8 cellular contexts compared by ENCODE assay signal in the genomic region with DNA sequence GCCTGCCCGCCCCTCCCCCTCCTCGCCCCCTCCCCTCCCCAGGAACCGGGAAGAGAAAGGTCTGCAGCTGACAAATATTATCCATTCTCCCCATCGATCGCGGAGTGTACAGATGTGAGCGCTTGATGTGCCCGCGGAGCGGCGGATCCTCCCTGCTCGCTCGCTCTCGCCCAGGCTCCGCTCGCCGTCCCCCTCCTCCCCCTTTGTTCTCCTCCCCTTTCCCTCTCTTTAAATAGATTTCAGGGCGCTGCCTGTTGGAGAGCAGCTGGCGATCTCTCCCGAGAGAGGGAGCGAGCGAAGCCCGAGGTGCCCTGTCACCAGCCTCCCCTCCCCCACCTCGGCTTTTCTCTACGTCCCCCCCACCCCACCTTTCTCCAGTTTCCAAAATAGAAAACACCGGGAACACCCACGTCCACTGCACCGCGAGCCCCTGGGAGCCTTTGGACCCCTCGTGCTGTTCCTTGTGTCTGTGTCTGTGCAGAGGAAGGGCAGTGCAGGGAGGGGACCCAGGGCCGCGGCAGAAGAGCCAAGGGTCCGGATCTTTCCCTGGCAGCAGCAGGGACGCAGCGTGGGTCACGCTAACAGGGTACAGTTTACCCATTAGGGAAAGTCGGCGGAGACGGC. TPM values are rescaled to one million over a fixed set of nuclear protein-coding genes. Genes with fewer than 3 reads are reported as not detected.
DNase-seq lines count a peak whose midpoint lies in the region; ATAC-seq, FAIRE-seq and TF ChIP-seq lines count a peak whose summit lies in the region.

No MANE protein-coding gene starts in this region.

- no peaks in the 10 kb centered on the region for H3K36me3 ChIP-seq in bronchial epithelial cell (ENCODE audit: control insufficient read depth, insufficient read depth, low read length)
- no peaks in the 10 kb centered on the region for H3K36me3 ChIP-seq in HepG2 (replicated peaks in 1 of 2; ENCODE audit: control insufficient read depth in 1 of 2, insufficient read depth in 2 of 2, low read length in 2 of 2)
- H3K36me3 ChIP-seq in tibial nerve: no peaks in the 10 kb centered on the region

- peak; percentile 22 for DNase-seq in stimulated activated CD4-positive, alpha-beta T cell treated with anti-CD3 and anti-CD28 coated beads, Interleukin-15, amount 100 ng/mL, for 24 hours
- DNase-seq in stimulated activated CD4-positive, alpha-beta T cell treated with anti-CD3 and anti-CD28 coated beads, Interleukin-4, amount 100 ng/mL, for 1 hour: no peak
- DNase-seq in NCI-H774 (lab: John Stamatoyannopoulos, UW) (peak; percentile 59), bronchial epithelial cell (ENCODE audit: low read depth) (no peak), HepG2 (ENCODE audit: low spot score) (peak; percentile 82), tibial nerve (ENCODE audit: low spot score in 2 of 2) (no peak), medulla oblongata (ENCODE audit: extremely low spot score) (no peak)

- H3K27me3 ChIP-seq in bronchial epithelial cell (ENCODE audit: control insufficient read depth, insufficient read depth, low read length) (no peaks in the 10 kb centered on the region), HepG2 (ENCODE audit: control insufficient read depth in 1 of 2, insufficient read depth in 2 of 2, low read length in 2 of 2) (no peaks in the 10 kb centered on the region), tibial nerve (peaks cover 0 to 59% of the 10 kb centered on the region in 2 donors)

- H3K4me2 ChIP-seq in HepG2 (ENCODE audit: low read depth, low read length): peak overlapping the region; percentile 79

- peak overlapping the region; percentile 56; the same call in 1 of the 2 replicates for H3K9ac ChIP-seq in HepG2 (ENCODE audit: insufficient read depth, low read depth, low read length)

- TF ChIP-seq CTCF in bronchial epithelial cell (IDR thresholded peaks at IDR 0.05; ENCODE audit: insufficient read depth, low read length, severe bottlenecking) (no peak), HepG2 (CRISPR knock-in tag; IDR thresholded peaks at IDR 0.05) (no peak), tibial nerve (IDR thresholded peaks at IDR 0.05) (peak in 1 of 5 experiments; percentile 4)

- TF ChIP-seq POLR2A in HepG2 (IDR thresholded peaks at IDR 0.05; ENCODE audit: insufficient read depth in 1 of 2, low read depth in 2 of 2, low read length in 2 of 2) (peak in 1 of 2 experiments; percentile 54; a peak in 2 of 4 replicates), tibial nerve (IDR thresholded peaks at IDR 0.05) (no peak)

- peak; percentile 59 for ATAC-seq in HepG2
- no peak for ATAC-seq in GM21526 (IDR thresholded peaks at IDR 0.05; ENCODE audit: low FRiP score, unreplicated experiment)

- TF ChIP-seq EP300 in HepG2 (IDR thresholded peaks at IDR 0.05; ENCODE audit: low read depth in 2 of 2, low read length in 2 of 2) (peak in 1 of 2 experiments; percentile 29; a peak in 1 of 4 replicates), HepG2 (CRISPR knock-in tag; IDR thresholded peaks at IDR 0.05; ENCODE audit: borderline replicate concordance) (no peak), tibial nerve (IDR thresholded peaks at IDR 0.05) (no peak)

- FAIRE-seq in bronchial epithelial cell (lab: Jason Lieb, UNC): no peak
- peak; percentile 81 for FAIRE-seq in HepG2 (lab: Jason Lieb, UNC)

- no TSS peak for BruUV-seq in HepG2 (replicated peaks; lab: Mats Ljungman, UMichigan)

- H3K27ac ChIP-seq in HepG2 (ENCODE audit: extremely low read length, insufficient read depth, low read length) (peak overlapping the region; percentile 95), tibial nerve (peak overlapping the region in 3 of 4 donors; percentile 65 to 77 (median 70))

- H3K9me3 ChIP-seq in HepG2 (ENCODE audit: low read length): no peaks in the 10 kb centered on the region
- H3K9me3 ChIP-seq in tibial nerve: no peaks in the 10 kb centered on the region

- peaks cover 2% of the 10 kb centered on the region for H3K79me2 ChIP-seq in HepG2 (ENCODE audit: insufficient read depth, low read length)

- no peak overlapping the region for H2AFZ ChIP-seq in HepG2 (ENCODE audit: low read length)

- CTCF ChIA-PET in HepG2 (lab: Yijun Ruan, JAX; ENCODE audit: low intra/inter-chr PET ratio, low total read pairs): no interaction called here

- H3K4me1 ChIP-seq in HepG2 (ENCODE audit: insufficient read depth, low read length) (peaks cover 40% of the 10 kb centered on the region), tibial nerve (peaks cover 0 to 35% (median 0%) of the 10 kb centered on the region in 4 donors)

- H3K4me3 ChIP-seq in bronchial epithelial cell (ENCODE audit: low read depth, low read length): peak overlapping the region; percentile 18
- peak overlapping the region; percentile 52 to 70 (median 58); a peak in 5 of 6 replicates for H3K4me3 ChIP-seq in HepG2 (replicated peaks in 1 of 3; ENCODE audit: insufficient read depth in 1 of 3, low read depth in 2 of 3, low read length in 3 of 3)
- H3K4me3 ChIP-seq in tibial nerve: peak overlapping the region; percentile 28 to 55 (median 54)

- POLR2A ChIA-PET in HepG2 (lab: Yijun Ruan, JAX): interaction anchor here (1.0 to 6.6 kb wide), 14 partner anchors 8 to 141 kb away, joined by 3 to 54 read pairs (median 22); partner anchors contain the start of gene BCOR

- in situ Hi-C loops in HepG2 (cut with HindIII; ENCODE audit: extremely low pct_ligation_motif_present, low pct_unique_long_range_greater_than_20kb): loop anchor here (5.0 kb wide), 2 partner anchors 47 to 142 kb away; no protein-coding TSS in a partner anchor

- WGBS in HepG2 (ENCODE audit: low lambda C conversion rate): 0% methylated on average over 6 of the region's 39 CpGs
- 0 to 9% methylated on average over 33 to 39 of the region's 39 CpGs for WGBS in tibial nerve, 2 donors

- no peak for TF ChIP-seq RAD21 in HepG2 (CRISPR knock-in tag; IDR thresholded peaks at IDR 0.05)

- intact Hi-C loops in HepG2 (cut with micrococcal nuclease; ENCODE audit: unreplicated experiment): loop anchor here (1.0 kb wide), 1 partner anchor 56 kb away; no protein-coding TSS in a partner anchor

- H4K20me1 ChIP-seq in HepG2 (ENCODE audit: insufficient read depth, low read length): no peaks in the 10 kb centered on the region

TF ChIP-seq in HepG2, 621 proteins besides CTCF, POLR2A, EP300 and RAD21 (continues in another document):
- TF ChIP-seq ZNF143 (CRISPR knock-in tag; IDR thresholded peaks at IDR 0.05): no peak
- TF ChIP-seq ZNF891 (CRISPR knock-in tag; IDR thresholded peaks at IDR 0.05): no peak
- no peak for TF ChIP-seq PCBP1 (IDR thresholded peaks at IDR 0.05; ENCODE audit: borderline replicate concordance, low read depth, low read length)
- no peak for TF ChIP-seq ZNF136 (CRISPR knock-in tag; IDR thresholded peaks at IDR 0.05; ENCODE audit: low read depth)
- TF ChIP-seq ZNF329 (CRISPR knock-in tag; IDR thresholded peaks at IDR 0.05; ENCODE audit: low read depth): no peak
- TF ChIP-seq ZSCAN20 (CRISPR knock-in tag; IDR thresholded peaks at IDR 0.05; ENCODE audit: borderline replicate concordance): no peak
- TF ChIP-seq SIN3A (IDR thresholded peaks at IDR 0.05; ENCODE audit: borderline replicate concordance, low read depth, low read length): 0 out of 2 replicates have a peak, but pooled peaks have one; percentile 29
- no peak for TF ChIP-seq KLF16 (CRISPR knock-in tag; IDR thresholded peaks at IDR 0.05)
- no peak for TF ChIP-seq CHD4 (IDR thresholded peaks at IDR 0.05; ENCODE audit: borderline replicate concordance, low read length)
- no peak for TF ChIP-seq ATF6 (CRISPR knock-in tag; conservative IDR thresholded peaks at IDR 0.05)
- TF ChIP-seq TMF1 (CRISPR knock-in tag; IDR thresholded peaks at IDR 0.05; ENCODE audit: low read depth): no peak; the same call in 1 of the 2 replicates
- TF ChIP-seq PAWR (CRISPR knock-in tag; IDR thresholded peaks at IDR 0.05; ENCODE audit: borderline replicate concordance): no peak

RNA-seq across cellular contexts. Expression of gene BCOR, which starts 56.6 kb away (rescaled TPM):
- 6.1 and 10.4 TPM in 2 replicates for total RNA-seq in bronchial epithelial cell
- 15.2 and 18.6 TPM in 2 replicates for total RNA-seq in HepG2 (2016; rRNA removed; fragmentation: Illumina TruSeq; extraction: Trizol)
- 3.2 and 4.8 TPM in 2 replicates for total RNA-seq in HepG2 (2016; cell fraction: cytosol; rRNA removed; fragmentation: Illumina TruSeq; extraction: Trizol; ENCODE audit: low read depth)
- total RNA-seq in HepG2 (2016; cell fraction: insoluble cytoplasmic fraction; rRNA removed; fragmentation: Illumina TruSeq; extraction: Trizol): 13.9 and 15.9 TPM in 2 replicates
- total RNA-seq in HepG2 (2016; cell fraction: membrane; rRNA removed; fragmentation: Illumina TruSeq; extraction: Trizol): 7.4 and 7.6 TPM in 2 replicates
- total RNA-seq in HepG2 (2016; cell fraction: nucleus; rRNA removed; fragmentation: Illumina TruSeq; extraction: Trizol): 18.8 and 25.8 TPM in 2 replicates
- 14.3 and 15.2 TPM in 2 replicates for polyA plus RNA-seq in HepG2 (2011; rRNA removed)
- polyA plus RNA-seq in HepG2 (2011; cell fraction: cytosol; rRNA removed): 11.5 and 13.8 TPM in 2 replicates
- 30.4 and 30.6 TPM in 2 replicates for polyA plus RNA-seq in HepG2 (2011; cell fraction: nucleus; rRNA removed)
- 27.3 and 29.3 TPM in 2 replicates for polyA plus RNA-seq in HepG2 (2012)
- polyA plus RNA-seq in HepG2 (2016; cell fraction: cytosol; fragmentation: Illumina TruSeq; extraction: Trizol; ENCODE audit: low read depth): 1.2 and 1.3 TPM in 2 replicates
- 17.4 and 18.4 TPM in 2 replicates for polyA plus RNA-seq in HepG2 (2016; cell fraction: insoluble cytoplasmic fraction; fragmentation: Illumina TruSeq; extraction: Trizol; ENCODE audit: low read depth)
- polyA plus RNA-seq in HepG2 (2016; cell fraction: membrane; fragmentation: Illumina TruSeq; extraction: Trizol; ENCODE audit: low read depth): 1.3 and 1.9 TPM in 2 replicates
- polyA plus RNA-seq in HepG2 (2016; cell fraction: nucleus; fragmentation: Illumina TruSeq; extraction: Trizol; ENCODE audit: insufficient read depth, low read depth): 27.4 and 28.9 TPM in 2 replicates
- 18.3 and 32.5 TPM in 2 replicates for polyA minus RNA-seq in HepG2 (2011; rRNA and poly(A)+ RNA removed; ENCODE audit: low replicate concordance)
- polyA minus RNA-seq in HepG2 (2011; cell fraction: cytosol; rRNA and poly(A)+ RNA removed): 40.3 and 40.4 TPM in 2 replicates
- polyA minus RNA-seq in HepG2 (2011; cell fraction: nucleus; rRNA and poly(A)+ RNA removed): 31.8 TPM in 2 replicates
- total RNA-seq in tibial nerve: 10 to 100 TPM; 16.2 to 34.7 (median 23.7) TPM

Comparison
In these comparisons a context has a peak if more than half of its experiments do, and no peak if none do; other contexts are left out.
1. DNase-seq: peak in stimulated activated CD4-positive, alpha-beta T cell treated with anti-CD3 and anti-CD28 coated beads, Interleukin-15, amount 100 ng/mL, for 24 hours (single experiment), NCI-H774 (single experiment) and HepG2 (single experiment); none in stimulated activated CD4-positive, alpha-beta T cell treated with anti-CD3 and anti-CD28 coated beads, Interleukin-4, amount 100 ng/mL, for 1 hour (single experiment), bronchial epithelial cell (single experiment), tibial nerve (0 of 2) and medulla oblongata (single experiment).
2. Peak in every context shown above with its lines, with median percentiles within 50 percentile points of each other: H3K4me3 ChIP-seq.